Comparison of ENCODE assay signal across 26 cellular contexts in genomic region chr13:43180036-43180660, GRCh38.
"Had no signal": no experiment of that assay in that cellular context is flagged by ENCODE, and none has a peak within 500 bp of the region (broad histone marks: within the 10 kb centered on the region; RNA-seq: fewer than 3 reads in every experiment).

No MANE protein-coding gene starts in this region.

- FAIRE-seq: islet of Langerhans, kidney had no signal

- H3K27ac ChIP-seq: left lung, lower lobe of right lung, ovary, skin epidermis, stomach, thoracic aorta, tibial nerve, vagina had no signal

- H3K9me3 ChIP-seq: left lung, lower lobe of right lung, mucosa of descending colon, ovary, stomach, thoracic aorta, tibial nerve, vagina had no signal

- H3K4me3 ChIP-seq: left lung, lower lobe of right lung, mucosa of descending colon, ovary, skin epidermis, stomach, thoracic aorta, tibial nerve, vagina had no signal

- ATAC-seq: left colon; left lung; lower lobe of right lung; mucosa of descending colon; naive thymus-derived CD4-positive, alpha-beta T cell; right cardiac atrium; sciatic nerve; stimulated activated naive B cell treated with anti-CD40 and anti-IgM and Interleukin-4, amounts not matched to agents 10 μg/mL and 1 μg/mL and 100 μg/mL, for 72 hours; stimulated activated naive CD8-positive, alpha-beta T cell treated with anti-CD3 and anti-CD28 coated beads, Interleukin-15, Interleukin-2, amounts not matched to agents 100 U/mL and 50 U/mL, for 24 hours had no signal

- DNase-seq: hypothalamus; immature natural killer cell; kidney; left colon; lower lobe of right lung; mammary epithelial cell; midbrain; mucosa of descending colon; naive thymus-derived CD4-positive, alpha-beta T cell; ovary; retina; right cardiac atrium; stimulated activated CD4-positive, alpha-beta T cell treated with anti-CD3 and anti-CD28 coated beads, Interleukin-12 subunit alpha, Interleukin-12 subunit beta, amount 100 ng/mL, for 4 hours; stimulated activated CD4-positive, alpha-beta T cell treated with anti-CD3 and anti-CD28 coated beads, Interleukin-15, amount 100 ng/mL, for 24 hours; stimulated activated CD4-positive, alpha-beta T cell treated with anti-CD3 and anti-CD28 coated beads, Interleukin-2, amount 100 ng/mL, for 24 hours; stimulated activated CD4-positive, alpha-beta T cell treated with anti-CD3 and anti-CD28 coated beads, Interleukin-4, amount 100 ng/mL, for 1 hour; stimulated activated naive B cell treated with anti-CD40 and anti-IgM and Interleukin-4, amounts not matched to agents 10 μg/mL and 1 μg/mL and 100 μg/mL, for 72 hours; stimulated activated naive CD8-positive, alpha-beta T cell treated with anti-CD3 and anti-CD28 coated beads, Interleukin-15, Interleukin-2, amounts not matched to agents 100 U/mL and 50 U/mL, for 24 hours; stomach had no signal

- H3K4me1 ChIP-seq: left lung, lower lobe of right lung, stomach, tibial nerve, vagina had no signal

- H3K36me3 ChIP-seq: left lung, lower lobe of right lung, ovary, stomach, thoracic aorta, tibial nerve, vagina had no signal

- H3K27me3 ChIP-seq: left lung, ovary, stomach, tibial nerve, vagina had no signal
